26 cellular contexts compared by ENCODE assay signal in genomic region chr1:53626576-53626975, GRCh38.
DNase-seq lines count a peak whose midpoint lies in the region; ATAC-seq and TF ChIP-seq lines count a peak whose summit lies in the region.
"Had no signal": no experiment of that assay in that cellular context is flagged by ENCODE, and none has a peak within 500 bp of the region (broad histone marks: within the 10 kb centered on the region; RNA-seq: fewer than 3 reads in every experiment).

No MANE protein-coding gene starts in this region.

- H3K4me2 ChIP-seq in PC-9 = no peak overlapping the region

- ATAC-seq in GM21786 (IDR thresholded peaks at IDR 0.05; ENCODE audit: unreplicated experiment) = no peak
- ATAC-seq: GM12878, HepG2 had no signal

- H3K4me3 ChIP-seq in esophagus muscularis mucosa (no peak overlapping the region), PC-9 (no peak overlapping the region)
- H3K4me3 ChIP-seq: GM12878 had no signal

- no peak overlapping the region for H3K27ac ChIP-seq in esophagus muscularis mucosa (replicated peaks in 1 of 4)
- no peak overlapping the region for H3K27ac ChIP-seq in PC-9
- H3K27ac ChIP-seq: 22Rv1 had no signal

- no TSS peak for BruUV-seq in PC-9 (replicated peaks; lab: Mats Ljungman, UMichigan)

- no peaks in the 10 kb centered on the region for H3K36me3 ChIP-seq in esophagus muscularis mucosa
- no peaks in the 10 kb centered on the region for H3K36me3 ChIP-seq in PC-9 (ENCODE audit: low read depth)
- H3K36me3 ChIP-seq: BE2C had no signal

- no peaks in the 10 kb centered on the region for H3K4me1 Mint-ChIP-seq in activated CD4-positive, alpha-beta memory T cell treated with anti-CD3 and anti-CD28 coated beads for 36 hours (ENCODE audit: low read depth)
- H3K4me1 Mint-ChIP-seq in activated CD4-positive, alpha-beta memory T cell treated with anti-CD3 and anti-CD28 coated beads, Interleukin-2, amount 10 ng/mL, durations not matched to agents 7 days and 5 days = no peaks in the 10 kb centered on the region
- peaks cover 46% of the 10 kb centered on the region for H3K4me1 Mint-ChIP-seq in osteocyte (ENCODE audit: unreplicated experiment)
- H3K4me1 Mint-ChIP-seq: CD14-positive monocyte; CD8-positive, alpha-beta memory T cell had no signal

- H3K9me3 Mint-ChIP-seq in activated CD4-positive, alpha-beta memory T cell treated with anti-CD3 and anti-CD28 coated beads for 36 hours = no peaks in the 10 kb centered on the region
- no peaks in the 10 kb centered on the region for H3K9me3 Mint-ChIP-seq in activated CD4-positive, alpha-beta memory T cell treated with anti-CD3 and anti-CD28 coated beads, Interleukin-2, amount 10 ng/mL, durations not matched to agents 7 days and 5 days
- H3K9me3 Mint-ChIP-seq in osteocyte (ENCODE audit: unreplicated experiment) = no peaks in the 10 kb centered on the region
- H3K9me3 Mint-ChIP-seq: CD14-positive monocyte; CD8-positive, alpha-beta memory T cell had no signal

- no peaks in the 10 kb centered on the region for H3F3A ChIP-seq in PC-9 (ENCODE audit: insufficient read depth, low read depth)

- peaks cover 1% of the 10 kb centered on the region for H3K27me3 Mint-ChIP-seq in activated CD4-positive, alpha-beta memory T cell treated with anti-CD3 and anti-CD28 coated beads for 36 hours
- H3K27me3 Mint-ChIP-seq in activated CD4-positive, alpha-beta memory T cell treated with anti-CD3 and anti-CD28 coated beads, Interleukin-2, amount 10 ng/mL, durations not matched to agents 7 days and 5 days = peaks cover 7% of the 10 kb centered on the region
- no peaks in the 10 kb centered on the region for H3K27me3 Mint-ChIP-seq in osteocyte (ENCODE audit: unreplicated experiment)

- intact Hi-C loops in activated CD4-positive, alpha-beta memory T cell treated with anti-CD3 and anti-CD28 coated beads for 36 hours (cut with micrococcal nuclease) = no loop called here
- intact Hi-C loops in esophagus muscularis mucosa (cut with DNase I) = no loop called here
- intact Hi-C loops in PC-9 (cut with micrococcal nuclease; ENCODE audit: unreplicated experiment) = no loop called here

- no peak for TF ChIP-seq EP300 in esophagus muscularis mucosa (IDR thresholded peaks at IDR 0.05)

- H3K9me3 ChIP-seq in esophagus muscularis mucosa = no peaks in the 10 kb centered on the region
- no peaks in the 10 kb centered on the region for H3K9me3 ChIP-seq in PC-9 (ENCODE audit: insufficient read depth, low read depth)
- H3K9me3 ChIP-seq: BE2C had no signal

- no peak for TF ChIP-seq CTCF in esophagus muscularis mucosa (IDR thresholded peaks at IDR 0.05)
- TF ChIP-seq CTCF in osteocyte (IDR thresholded peaks at IDR 0.05) = no peak
- no peak for TF ChIP-seq CTCF in PC-9 (conservative IDR thresholded peaks at IDR 0.05)

- no peak overlapping the region for H3K27ac Mint-ChIP-seq in activated CD4-positive, alpha-beta memory T cell treated with anti-CD3 and anti-CD28 coated beads for 36 hours
- H3K27ac Mint-ChIP-seq in activated CD4-positive, alpha-beta memory T cell treated with anti-CD3 and anti-CD28 coated beads, Interleukin-2, amount 10 ng/mL, durations not matched to agents 7 days and 5 days = no peak overlapping the region
- peak overlapping the region; percentile 61 for H3K27ac Mint-ChIP-seq in osteocyte (ENCODE audit: unreplicated experiment)
- H3K27ac Mint-ChIP-seq: CD14-positive monocyte; CD8-positive, alpha-beta memory T cell had no signal

- H3K36me3 Mint-ChIP-seq in activated CD4-positive, alpha-beta memory T cell treated with anti-CD3 and anti-CD28 coated beads for 36 hours = no peaks in the 10 kb centered on the region
- H3K36me3 Mint-ChIP-seq in activated CD4-positive, alpha-beta memory T cell treated with anti-CD3 and anti-CD28 coated beads, Interleukin-2, amount 10 ng/mL, durations not matched to agents 7 days and 5 days (ENCODE audit: low read depth) = no peaks in the 10 kb centered on the region
- no peaks in the 10 kb centered on the region for H3K36me3 Mint-ChIP-seq in osteocyte (ENCODE audit: unreplicated experiment)
- H3K36me3 Mint-ChIP-seq: CD14-positive monocyte; CD8-positive, alpha-beta memory T cell had no signal

- peak; percentile 4 for DNase-seq in activated CD4-positive, alpha-beta memory T cell treated with anti-CD3 and anti-CD28 coated beads for 36 hours
- no peak for DNase-seq in activated CD4-positive, alpha-beta memory T cell treated with anti-CD3 and anti-CD28 coated beads, Interleukin-2, amount 10 ng/mL, durations not matched to agents 7 days and 5 days
- DNase-seq in esophagus muscularis mucosa (ENCODE audit: extremely low spot score) = peak; percentile 89
- DNase-seq in osteocyte (ENCODE audit: extremely low spot score, unreplicated experiment) = peak; percentile 64
- peak; percentile 36 for DNase-seq in ureter (ENCODE audit: low spot score)
- DNase-seq in PC-9 = no peak
- no peak for DNase-seq in inferior parietal cortex (ENCODE audit: extremely low spot score)
- DNase-seq: BE2C; CD8-positive, alpha-beta memory T cell; DMS 273 treated with DMSO at 0.1 percent for 48 hours; DMS79; EL; GDM1; Kasumi-1; NCI-H1092 treated with DMSO at 0.1 percent for 48 hours; NCI-H1436 treated with DMSO at 0.1 percent for 48 hours; NCI-H187 treated with DMSO at 0.1 percent for 48 hours; NCI-H2171 treated with DMSO at 0.1 percent for 48 hours; NCI-H345; NCI-H510A treated with DMSO at 0.1 percent for 48 hours; NCI-H748 treated with DMSO at 0.1 percent for 48 hours had no signal

- 65% methylated on average over 5 of the region's 5 CpGs for WGBS in esophagus muscularis mucosa

- no peak overlapping the region for H3K4me3 Mint-ChIP-seq in activated CD4-positive, alpha-beta memory T cell treated with anti-CD3 and anti-CD28 coated beads for 36 hours
- H3K4me3 Mint-ChIP-seq in activated CD4-positive, alpha-beta memory T cell treated with anti-CD3 and anti-CD28 coated beads, Interleukin-2, amount 10 ng/mL, durations not matched to agents 7 days and 5 days = no peak overlapping the region
- no peak overlapping the region for H3K4me3 Mint-ChIP-seq in osteocyte (ENCODE audit: unreplicated experiment)
- H3K4me3 Mint-ChIP-seq: CD14-positive monocyte; CD8-positive, alpha-beta memory T cell had no signal

- CTCF ChIA-PET in activated CD4-positive, alpha-beta memory T cell treated with anti-CD3 and anti-CD28 coated beads for 36 hours (lab: Charles Lee) = no interaction called here
- CTCF ChIA-PET in activated CD4-positive, alpha-beta memory T cell treated with anti-CD3 and anti-CD28 coated beads, Interleukin-2, amount 10 ng/mL, durations not matched to agents 7 days and 5 days (lab: Charles Lee) = no interaction called here
- CTCF ChIA-PET in PC-9 (lab: Charles Lee) = no interaction called here

- H3K79me2 ChIP-seq in PC-9 (ENCODE audit: low read depth) = no peaks in the 10 kb centered on the region

- no peak overlapping the region for H2AFZ ChIP-seq in PC-9

- peaks cover 0 to 12% (median 0%) of the 10 kb centered on the region in 4 donors for H3K27me3 ChIP-seq in esophagus muscularis mucosa
- peaks cover 16% of the 10 kb centered on the region for H3K27me3 ChIP-seq in PC-9 (ENCODE audit: insufficient read depth, low read depth)
- H3K27me3 ChIP-seq: BE2C had no signal

- H4K20me1 ChIP-seq in PC-9 (ENCODE audit: insufficient read depth) = no peaks in the 10 kb centered on the region

- no peaks in the 10 kb centered on the region for H3K9me2 ChIP-seq in PC-9 (ENCODE audit: insufficient read depth)

- TF ChIP-seq POLR2A in esophagus muscularis mucosa (IDR thresholded peaks at IDR 0.05; ENCODE audit: low read depth) = no peak

- H3K4me1 ChIP-seq in esophagus muscularis mucosa (no peaks in the 10 kb centered on the region), PC-9 (replicated peaks; ENCODE audit: insufficient read depth) (no peaks in the 10 kb centered on the region)
- H3K4me1 ChIP-seq: BE2C had no signal

- POLR2A ChIA-PET in activated CD4-positive, alpha-beta memory T cell treated with anti-CD3 and anti-CD28 coated beads for 36 hours (lab: Charles Lee) = no interaction called here
- POLR2A ChIA-PET in activated CD4-positive, alpha-beta memory T cell treated with anti-CD3 and anti-CD28 coated beads, Interleukin-2, amount 10 ng/mL, durations not matched to agents 7 days and 5 days (lab: Charles Lee) = no interaction called here
- POLR2A ChIA-PET in PC-9 (lab: Charles Lee; ENCODE audit: unreplicated experiment) = no interaction called here

Comparison
In these comparisons a context has a peak if more than half of its experiments do, and no peak if none do; other contexts are left out.
1. DNase-seq: peak in activated CD4-positive, alpha-beta memory T cell treated with anti-CD3 and anti-CD28 coated beads for 36 hours (single experiment), esophagus muscularis mucosa (single experiment), osteocyte (single experiment) and ureter (single experiment); none in activated CD4-positive, alpha-beta memory T cell treated with anti-CD3 and anti-CD28 coated beads, Interleukin-2, amount 10 ng/mL, durations not matched to agents 7 days and 5 days (single experiment), PC-9 (0 of 2) and inferior parietal cortex (single experiment).